In genomic region chr10:14438576-14438975, GRCh38 we compare ENCODE assay signal across 31 cellular contexts.
"Had no signal": no experiment of that assay in that cellular context is flagged by ENCODE, and none has a peak within 500 bp of the region (broad histone marks: within the 10 kb centered on the region; RNA-seq: fewer than 3 reads in every experiment).

No MANE protein-coding gene starts in this region.

- H3K4me3 Mint-ChIP-seq: dendritic cell treated with granulocyte-macrophage colony-stimulating factor and Interleukin-4, amounts not matched to agents 40 ng/mL and 50 ng/mL, for 4 days; endodermal cell; natural killer cell; neural crest cell; stimulated activated memory B cell treated with anti-CD40 and anti-IgM and Interleukin-4, amounts not matched to agents 10 μg/mL and 1 μg/mL and 100 μg/mL, for 72 hours; type B pancreatic cell had no signal

- H3K9me3 Mint-ChIP-seq: dendritic cell treated with granulocyte-macrophage colony-stimulating factor and Interleukin-4, amounts not matched to agents 40 ng/mL and 50 ng/mL, for 4 days; endodermal cell; natural killer cell; neural crest cell; stimulated activated memory B cell treated with anti-CD40 and anti-IgM and Interleukin-4, amounts not matched to agents 10 μg/mL and 1 μg/mL and 100 μg/mL, for 72 hours had no signal

- H3K4me1 ChIP-seq: colonic mucosa, foreskin keratinocyte, lower lobe of right lung, psoas muscle, spleen, testis had no signal

- H3K4me1 Mint-ChIP-seq: natural killer cell; neural crest cell; stimulated activated memory B cell treated with anti-CD40 and anti-IgM and Interleukin-4, amounts not matched to agents 10 μg/mL and 1 μg/mL and 100 μg/mL, for 72 hours had no signal

- H3K27ac ChIP-seq: colonic mucosa, epithelial cell of prostate, foreskin keratinocyte, gastroesophageal sphincter, heart right ventricle, lower lobe of right lung, ovary, psoas muscle, skin epidermis, spleen, testis, tibial artery had no signal

- H3K27ac Mint-ChIP-seq: dendritic cell treated with granulocyte-macrophage colony-stimulating factor and Interleukin-4, amounts not matched to agents 40 ng/mL and 50 ng/mL, for 4 days; endodermal cell; natural killer cell; stimulated activated memory B cell treated with anti-CD40 and anti-IgM and Interleukin-4, amounts not matched to agents 10 μg/mL and 1 μg/mL and 100 μg/mL, for 72 hours; type B pancreatic cell had no signal

- DNase-seq: colonic mucosa; effector CD8-positive, alpha-beta T cell; endodermal cell; foreskin keratinocyte; heart right ventricle; hippocampal formation; islet precursor cell; kidney glomerular epithelial cell; left colon; left ventricle myocardium superior; lower lobe of right lung; natural killer cell; ovary; posterior cingulate gyrus; psoas muscle; right cardiac atrium; sigmoid colon; spleen; stimulated activated CD4-positive, alpha-beta T cell treated with anti-CD3 and anti-CD28 coated beads, Interleukin-4, amount 100 ng/mL, for 4 hours; stimulated activated naive CD8-positive, alpha-beta T cell treated with anti-CD3 and anti-CD28 coated beads, Interleukin-15, Interleukin-2, amounts not matched to agents 100 U/mL and 50 U/mL, for 24 hours; substantia nigra; testis; tibial artery had no signal

- H3K36me3 ChIP-seq: colonic mucosa, gastroesophageal sphincter, heart right ventricle, lower lobe of right lung, ovary, sigmoid colon, spleen, tibial artery had no signal

- H3K4me3 ChIP-seq: colonic mucosa, gastroesophageal sphincter, heart right ventricle, lower lobe of right lung, ovary, psoas muscle, sigmoid colon, skin epidermis, spleen, testis, tibial artery had no signal

- ATAC-seq: esophagus mucosa; foreskin keratinocyte; gastroesophageal sphincter; heart right ventricle; left colon; left ventricle myocardium superior; lower lobe of right lung; natural killer cell; psoas muscle; right cardiac atrium; stimulated activated memory B cell treated with anti-CD40 and anti-IgM and Interleukin-4, amounts not matched to agents 10 μg/mL and 1 μg/mL and 100 μg/mL, for 72 hours; stimulated activated naive CD8-positive, alpha-beta T cell treated with anti-CD3 and anti-CD28 coated beads, Interleukin-15, Interleukin-2, amounts not matched to agents 100 U/mL and 50 U/mL, for 24 hours had no signal

- H3K27me3 ChIP-seq: colonic mucosa, foreskin keratinocyte, gastroesophageal sphincter, heart right ventricle, ovary, sigmoid colon, spleen, testis, tibial artery had no signal

- H3K9me3 ChIP-seq: colonic mucosa, gastroesophageal sphincter, heart right ventricle, lower lobe of right lung, ovary, psoas muscle, sigmoid colon, spleen, testis, tibial artery had no signal

- H3K36me3 Mint-ChIP-seq: natural killer cell; stimulated activated memory B cell treated with anti-CD40 and anti-IgM and Interleukin-4, amounts not matched to agents 10 μg/mL and 1 μg/mL and 100 μg/mL, for 72 hours; type B pancreatic cell had no signal
